ENCODE assay signal across 8 cellular contexts in genomic region chr22:46012881-46013281, GRCh38. TPM values are rescaled to one million over a fixed set of nuclear protein-coding genes. Genes with fewer than 3 reads are reported as not detected.
DNase-seq lines count a peak whose midpoint lies in the region; ATAC-seq and TF ChIP-seq lines count a peak whose summit lies in the region.

No MANE protein-coding gene starts in this region.

- peak overlapping the region; percentile 72 for H3K9ac ChIP-seq in BLaER1

- no peaks in the 10 kb centered on the region for H3K36me3 ChIP-seq in BLaER1
- H3K36me3 ChIP-seq in Peyer's patch = no peaks in the 10 kb centered on the region
- no peaks in the 10 kb centered on the region for H3K36me3 ChIP-seq in esophagus squamous epithelium

- DNase-seq in Peyer's patch (peak in 1 of 3 donors; percentile 53), esophagus squamous epithelium (lab: John Stamatoyannopoulos, UW) (no peak), omental fat pad (ENCODE audit: low spot score) (no peak), NCI-H446 treated with DMSO at 0.1 percent for 48 hours (lab: John Stamatoyannopoulos, UW) (no peak), DMS114 treated with DMSO at 0.1 percent for 48 hours (lab: John Stamatoyannopoulos, UW; ENCODE audit: unreplicated experiment) (no peak), GOT3 (lab: John Stamatoyannopoulos, UW) (no peak)

- H3K4me1 ChIP-seq in BLaER1 (peaks cover 49% of the 10 kb centered on the region), Peyer's patch (peaks cover 4 to 26% (median 4%) of the 10 kb centered on the region in 4 donors), esophagus squamous epithelium (peaks cover 22 to 76% (median 46%) of the 10 kb centered on the region in 3 donors)

- H4K20me1 ChIP-seq in BLaER1 = no peaks in the 10 kb centered on the region

- H3K4me3 ChIP-seq in BLaER1 (peak overlapping the region; percentile 72), Peyer's patch (peak overlapping the region in 2 of 4 donors; percentile 61 to 78), esophagus squamous epithelium (peak overlapping the region in 3 of 4 donors; percentile 58 to 70 (median 60))

- peaks cover 9% of the 10 kb centered on the region; the same call in 1 of the 2 replicates for H3K9me3 ChIP-seq in BLaER1
- peaks cover 0 to 5% (median 0%) of the 10 kb centered on the region in 4 donors for H3K9me3 ChIP-seq in Peyer's patch
- H3K9me3 ChIP-seq in esophagus squamous epithelium = peaks cover 0 to 7% (median 0%) of the 10 kb centered on the region in 3 donors

- H3K27ac ChIP-seq in BLaER1 (peak overlapping the region; percentile 78), Peyer's patch (peak overlapping the region; percentile 86 to 98 (median 93)), esophagus squamous epithelium (peak overlapping the region; percentile 92 to 97 (median 94))

- TF ChIP-seq CTCF in Peyer's patch (IDR thresholded peaks at IDR 0.05) (no peak), esophagus squamous epithelium (IDR thresholded peaks at IDR 0.05) (no peak), omental fat pad (IDR thresholded peaks at IDR 0.05) (no peak)

- intact Hi-C loops in esophagus squamous epithelium (cut with DNase I) = no loop called here

- TF ChIP-seq POLR2A in Peyer's patch (IDR thresholded peaks at IDR 0.05) (no peak), esophagus squamous epithelium (IDR thresholded peaks at IDR 0.05) (no peak)

- H3K4me2 ChIP-seq in BLaER1 = peak overlapping the region; percentile 92

- ATAC-seq in omental fat pad (ENCODE audit: low FRiP score) (peak; percentile 0), HG03565 (IDR thresholded peaks at IDR 0.05; ENCODE audit: unreplicated experiment) (no peak)

- WGBS in esophagus squamous epithelium, 2 donors = 40% methylated on average over 1 of the region's 11 CpGs; no CpG with 5 or more reads in 1 of the 2 donors

- no peaks in the 10 kb centered on the region; the same call in 1 of the 2 replicates for H3K27me3 ChIP-seq in BLaER1
- no peaks in the 10 kb centered on the region for H3K27me3 ChIP-seq in Peyer's patch
- no peaks in the 10 kb centered on the region for H3K27me3 ChIP-seq in esophagus squamous epithelium

RNA-seq across cellular contexts. Expression of gene WNT7B, which starts 35.9 kb away (rescaled TPM):
- total RNA-seq in Peyer's patch (not detected), esophagus squamous epithelium (10 to 100 TPM; 10.6 to 27.0 (median 16.1) TPM), omental fat pad (under 1 TPM in 2 of 4 donors, not detected in 2; 0.28 to 0.48 TPM)

Comparison
In these comparisons a context has a peak if more than half of its experiments do, and no peak if none do; other contexts are left out.
1. RNA of gene WNT7B, which starts 35.9 kb away (total RNA-seq): 10.6 to 27.0 TPM in esophagus squamous epithelium; 0.28 to 0.48 TPM in omental fat pad and not detected in Peyer's patch; every median in the first group is over 4 times any median in the second.
2. Peak in every context shown above with its lines, with median percentiles within 50 percentile points of each other: H3K27ac ChIP-seq.